20 cellular contexts compared by ENCODE assay signal in the genomic region with DNA sequence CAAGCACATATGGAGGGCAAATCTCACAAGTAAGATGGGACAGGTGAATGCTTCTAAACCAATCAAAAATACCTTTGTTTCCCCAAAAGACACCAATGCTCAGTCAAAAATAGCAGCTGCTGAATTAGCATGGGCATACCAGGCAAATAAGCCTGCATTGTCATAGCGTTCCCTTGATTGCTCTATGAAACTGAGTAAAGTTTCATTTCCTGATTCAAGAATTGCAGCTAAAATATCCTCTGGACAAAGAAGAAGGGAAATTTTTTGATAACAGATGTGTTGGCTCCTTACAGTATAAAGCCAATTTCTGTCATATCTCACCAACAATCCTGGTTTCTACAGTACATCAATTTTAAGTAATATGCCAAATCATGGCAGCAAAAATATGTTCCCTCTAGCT. TPM values are rescaled to one million over a fixed set of nuclear protein-coding genes. Genes with fewer than 3 reads are reported as not detected.
DNase-seq lines count a peak whose midpoint lies in the region; ATAC-seq and TF ChIP-seq lines count a peak whose summit lies in the region.
"Had no signal": no experiment of that assay in that cellular context is flagged by ENCODE, and none has a peak within 500 bp of the region (broad histone marks: within the 10 kb centered on the region; RNA-seq: fewer than 3 reads in every experiment).

No MANE protein-coding gene starts in this region.

- no peaks in the 10 kb centered on the region for H3F3A ChIP-seq in Loucy (ENCODE audit: low read depth)

- H3K79me2 ChIP-seq in Loucy (ENCODE audit: insufficient read depth, low read length), result peaks cover 43% of the 10 kb centered on the region

- H3K27ac ChIP-seq in lower lobe of right lung, result no peak overlapping the region
- H3K27ac ChIP-seq: parathyroid adenoma, sigmoid colon, VCaP had no signal

- no peak overlapping the region for H3K4me3 Mint-ChIP-seq in activated naive CD4-positive, alpha-beta T cell treated with anti-CD3 and anti-CD28 coated beads for 36 hours
- H3K4me3 Mint-ChIP-seq: activated T-helper 1 cell treated with anti-CD3 and anti-CD28 coated beads, Interleukin-12 subunit alpha, Interleukin-12 subunit beta, Interleukin-2, Interleukin-4 antibody, amounts not matched to agents 30 ng/mL and 10 ng/mL and 1 ng/mL, durations not matched to agents 14 hours and 24 hours and 36 hours had no signal

- H3K9me3 ChIP-seq in Loucy (ENCODE audit: insufficient read depth, low read depth, low read length) (no peaks in the 10 kb centered on the region), lower lobe of right lung (no peaks in the 10 kb centered on the region)
- H3K9me3 ChIP-seq: Caco-2, sigmoid colon had no signal

- intact Hi-C loops in activated naive CD4-positive, alpha-beta T cell treated with anti-CD3 and anti-CD28 coated beads for 36 hours (cut with micrococcal nuclease), result no loop called here
- intact Hi-C loops in lower lobe of right lung (cut with DNase I), result loop anchor here (10.0 kb wide), 1 partner anchor 383 kb away; a partner anchor contains a TSS

- H3K4me2 ChIP-seq in Loucy (ENCODE audit: low read depth, low read length, poor library complexity, severe bottlenecking), result peak overlapping the region; percentile 98

- H3K27me3 ChIP-seq in GM06990 (replicated peaks; ENCODE audit: control insufficient read depth, insufficient read depth, low read length) (no peaks in the 10 kb centered on the region), Loucy (ENCODE audit: insufficient read depth, low read length, poor library complexity, severe bottlenecking) (no peaks in the 10 kb centered on the region), lower lobe of right lung (ENCODE audit: low read depth) (no peaks in the 10 kb centered on the region)
- H3K27me3 ChIP-seq: sigmoid colon had no signal

- H3K4me1 ChIP-seq in Loucy (ENCODE audit: insufficient read depth, low read length, poor library complexity, severe bottlenecking) (peaks cover 64% of the 10 kb centered on the region), lower lobe of right lung (peaks cover 20% of the 10 kb centered on the region)

- no peak overlapping the region for H3K9ac ChIP-seq in Loucy (ENCODE audit: low read depth, low read length, poor library complexity, severe bottlenecking)
- H3K9ac ChIP-seq: parathyroid adenoma had no signal

- TF ChIP-seq CTCF in GM06990 (IDR thresholded peaks at IDR 0.05; ENCODE audit: insufficient read depth, low read length, poor library complexity, severe bottlenecking) (no peak), Loucy (conservative IDR thresholded peaks at IDR 0.05; ENCODE audit: low read length) (no peak), lower lobe of right lung (IDR thresholded peaks at IDR 0.05) (no peak)

- CTCF ChIA-PET in activated naive CD4-positive, alpha-beta T cell treated with anti-CD3 and anti-CD28 coated beads for 36 hours (lab: Charles Lee), result interaction anchor here (0.9 to 1.1 kb wide), 2 partner anchors 16 to 252 kb away, joined by 3 read pairs; no protein-coding TSS in a partner anchor

- H3K4me1 Mint-ChIP-seq in activated naive CD4-positive, alpha-beta T cell treated with anti-CD3 and anti-CD28 coated beads for 36 hours (ENCODE audit: low read depth), result peaks cover 22% of the 10 kb centered on the region

- H3K9me3 Mint-ChIP-seq in activated naive CD4-positive, alpha-beta T cell treated with anti-CD3 and anti-CD28 coated beads for 36 hours, result no peaks in the 10 kb centered on the region
- H3K9me3 Mint-ChIP-seq: activated T-helper 1 cell treated with anti-CD3 and anti-CD28 coated beads, Interleukin-12 subunit alpha, Interleukin-12 subunit beta, Interleukin-2, Interleukin-4 antibody, amounts not matched to agents 30 ng/mL and 10 ng/mL and 1 ng/mL, durations not matched to agents 14 hours and 24 hours and 36 hours; IgD-negative memory B cell had no signal

- no peak overlapping the region for H2AFZ ChIP-seq in Loucy (ENCODE audit: low read length)
- H2AFZ ChIP-seq: parathyroid adenoma had no signal

- DNase-seq in GM06990 (ENCODE audit: extremely low read depth, insufficient read length) (peak; percentile 29), germinal center (ENCODE audit: low spot score) (peak; percentile 42), lower lobe of right lung (no peak), NCI-H1105 treated with DMSO at 0.1 percent for 48 hours (lab: John Stamatoyannopoulos, UW) (no peak), ecto neural progenitor cell (ENCODE audit: low spot score) (no peak)
- DNase-seq in activated naive CD4-positive, alpha-beta T cell treated with anti-CD3 and anti-CD28 coated beads for 36 hours, result no peak
- DNase-seq: Caco-2; GDM1; NCI-H1092 treated with DMSO at 0.1 percent for 48 hours; NCI-H774; sigmoid colon; stimulated activated CD4-positive, alpha-beta T cell treated with anti-CD3 and anti-CD28 coated beads, Interleukin-2, amount 100 ng/mL, for 24 hours had no signal

- H4K20me1 ChIP-seq in Loucy (ENCODE audit: insufficient read depth, low read length, poor library complexity, severe bottlenecking), result no peaks in the 10 kb centered on the region

- no peaks in the 10 kb centered on the region for H3K36me3 Mint-ChIP-seq in activated naive CD4-positive, alpha-beta T cell treated with anti-CD3 and anti-CD28 coated beads for 36 hours (ENCODE audit: low read depth)
- H3K36me3 Mint-ChIP-seq: IgD-negative memory B cell had no signal

- no peak overlapping the region for H3K4me3 ChIP-seq in GM06990 (replicated peaks; ENCODE audit: low read depth, low read length)
- H3K4me3 ChIP-seq in Loucy (ENCODE audit: low read length, poor library complexity, severe bottlenecking), result peak overlapping the region; percentile 80
- H3K4me3 ChIP-seq in lower lobe of right lung, result no peak overlapping the region
- H3K4me3 ChIP-seq: sigmoid colon had no signal

- no peaks in the 10 kb centered on the region for H3K27me3 Mint-ChIP-seq in activated naive CD4-positive, alpha-beta T cell treated with anti-CD3 and anti-CD28 coated beads for 36 hours (ENCODE audit: low read depth)
- H3K27me3 Mint-ChIP-seq: IgD-negative memory B cell had no signal

- no peaks in the 10 kb centered on the region for H3K9me2 ChIP-seq in Loucy (replicated peaks; ENCODE audit: low read depth, low read length)

- no peak overlapping the region for H3K27ac Mint-ChIP-seq in activated naive CD4-positive, alpha-beta T cell treated with anti-CD3 and anti-CD28 coated beads for 36 hours
- H3K27ac Mint-ChIP-seq: activated T-helper 1 cell treated with anti-CD3 and anti-CD28 coated beads, Interleukin-12 subunit alpha, Interleukin-12 subunit beta, Interleukin-2, Interleukin-4 antibody, amounts not matched to agents 30 ng/mL and 10 ng/mL and 1 ng/mL, durations not matched to agents 14 hours and 24 hours and 36 hours; IgD-negative memory B cell had no signal

- H3K36me3 ChIP-seq in GM06990 (ENCODE audit: control insufficient read depth, insufficient read depth, low read length), result no peaks in the 10 kb centered on the region
- H3K36me3 ChIP-seq in Loucy (ENCODE audit: insufficient read depth, low read length), result no peaks in the 10 kb centered on the region
- no peaks in the 10 kb centered on the region for H3K36me3 ChIP-seq in lower lobe of right lung
- H3K36me3 ChIP-seq: sigmoid colon had no signal

- ATAC-seq in GM21367 (IDR thresholded peaks at IDR 0.05; ENCODE audit: unreplicated experiment), result peak; percentile 20
- ATAC-seq in lower lobe of right lung, result no peak
- ATAC-seq: esophagus mucosa, HCT116 had no signal

RNA-seq across cellular contexts. Expression of a gene that starts 3.3 kb away (rescaled TPM):
- total RNA-seq in activated naive CD4-positive, alpha-beta T cell treated with anti-CD3 and anti-CD28 coated beads for 36 hours, result 10 to 100 TPM; 10.4 to 11.0 TPM
- 14.6 TPM for total RNA-seq in lower lobe of right lung

Comparison
In these comparisons a context has a peak if more than half of its experiments do, and no peak if none do; other contexts are left out.
1. DNase-seq: peak in GM06990 (single experiment) and germinal center (single experiment); none in activated naive CD4-positive, alpha-beta T cell treated with anti-CD3 and anti-CD28 coated beads for 36 hours (single experiment), lower lobe of right lung (single experiment), NCI-H1105 treated with DMSO at 0.1 percent for 48 hours (single experiment) and ecto neural progenitor cell (single experiment).